ENCODE assay signal across 1 cellular context in genomic region chr3:12370758-12371157, GRCh38.
TF ChIP-seq lines count a peak whose summit lies in the region.

No MANE protein-coding gene starts in this region.

TF ChIP-seq in GM12878, 131 proteins besides CTCF, POLR2A, EP300 and RAD21 (continued from another document):
- TF ChIP-seq USF2 (IDR thresholded peaks at IDR 0.05; ENCODE audit: borderline replicate concordance, low read depth, low read length), result no peak
- no peak for TF ChIP-seq YBX1 (IDR thresholded peaks at IDR 0.05)
- no peak for TF ChIP-seq MLLT1 (IDR thresholded peaks at IDR 0.05)
- no peak for TF ChIP-seq BACH1 (IDR thresholded peaks at IDR 0.05; ENCODE audit: borderline replicate concordance)
- TF ChIP-seq E4F1 (IDR thresholded peaks at IDR 0.05; ENCODE audit: borderline replicate concordance, partially characterized antibody), result no peak
- TF ChIP-seq DPF2 (IDR thresholded peaks at IDR 0.05), result no peak
